Comparison of ENCODE assay signal across 35 cellular contexts in the genomic region with DNA sequence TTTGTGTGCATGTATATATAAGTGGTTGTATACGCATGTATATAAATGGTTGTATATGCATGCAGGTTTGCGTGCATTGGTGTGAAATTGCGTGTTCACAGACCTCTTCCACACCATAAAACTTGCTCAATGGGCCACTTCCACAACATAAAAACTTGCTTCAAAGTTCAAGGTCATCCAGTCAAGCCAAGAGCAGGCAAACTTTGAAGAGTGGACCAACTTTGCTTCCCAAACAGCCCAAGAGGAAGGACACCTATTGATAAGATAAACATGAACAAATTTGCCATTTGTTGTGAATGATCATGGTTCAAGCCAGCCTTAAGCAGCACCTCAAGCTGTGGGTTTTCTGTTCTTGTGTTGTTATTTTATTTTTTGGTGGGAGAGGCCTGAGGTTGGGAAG. TPM values are rescaled to one million over a fixed set of nuclear protein-coding genes. Genes with fewer than 3 reads are reported as not detected.
DNase-seq lines count a peak whose midpoint lies in the region; ATAC-seq, FAIRE-seq and TF ChIP-seq lines count a peak whose summit lies in the region.
"Had no signal": no experiment of that assay in that cellular context is flagged by ENCODE, and none has a peak within 500 bp of the region (broad histone marks: within the 10 kb centered on the region; RNA-seq: fewer than 3 reads in every experiment).

No MANE protein-coding gene starts in this region.

- in situ Hi-C loops in mammary epithelial cell (cut with MboI; ENCODE audit: low sequenced_read_pairs in 2 of 2) (no loop called here), HepG2 (cut with HindIII; ENCODE audit: extremely low pct_ligation_motif_present, low pct_unique_long_range_greater_than_20kb) (no loop called here), GM13977 (cut with MboI; ENCODE audit: low pct_unique_long_range_greater_than_20kb, low sequenced_read_pairs, unreplicated experiment) (no loop called here)

- BruUV-seq in mammary epithelial cell (replicated peaks; lab: Mats Ljungman, UMichigan) (TSS peak; percentile 39), MCF 10A (replicated peaks; lab: Mats Ljungman, UMichigan) (no TSS peak), HepG2 (replicated peaks; lab: Mats Ljungman, UMichigan) (no TSS peak)

- TF ChIP-seq EP300 in HepG2 (IDR thresholded peaks at IDR 0.05; ENCODE audit: low read depth in 2 of 2, low read length in 2 of 2) (0 out of 4 replicates have a peak, but pooled peaks of 1 of the 2 experiments have one; percentile 38), HepG2 (CRISPR knock-in tag; IDR thresholded peaks at IDR 0.05; ENCODE audit: borderline replicate concordance) (peak; percentile 43; the same call in 1 of the 2 replicates)

- no peaks in the 10 kb centered on the region for H3K9me3 Mint-ChIP-seq in MCF 10A (ENCODE audit: unreplicated experiment)
- H3K9me3 Mint-ChIP-seq: CD4-positive, alpha-beta memory T cell; CD4-positive, alpha-beta T cell; CD8-positive, alpha-beta memory T cell; CD8-positive, alpha-beta T cell had no signal

- H3K4me1 ChIP-seq in mammary epithelial cell (ENCODE audit: insufficient read depth, low read length) (no peaks in the 10 kb centered on the region), HepG2 (ENCODE audit: insufficient read depth, low read length) (peaks cover 20% of the 10 kb centered on the region), liver (ENCODE audit: control insufficient read depth in 4 of 4, insufficient read depth in 4 of 4, low read length in 3 of 4) (peaks cover 0 to 5% (median 3%) of the 10 kb centered on the region in 4 donors), psoas muscle (peaks cover 7% of the 10 kb centered on the region)
- H3K4me1 ChIP-seq: A549, BE2C, Caco-2 had no signal

- H3K36me3 Mint-ChIP-seq in MCF 10A (ENCODE audit: insufficient read depth, unreplicated experiment): peaks cover 4% of the 10 kb centered on the region
- H3K36me3 Mint-ChIP-seq: CD14-positive monocyte; CD4-positive, alpha-beta memory T cell; CD4-positive, CD25-positive, alpha-beta regulatory T cell; CD8-positive, alpha-beta memory T cell; CD8-positive, alpha-beta T cell had no signal

- H3K9ac ChIP-seq in mammary epithelial cell (ENCODE audit: insufficient read depth, low read length) (no peak overlapping the region), HepG2 (ENCODE audit: insufficient read depth, low read depth, low read length) (no peak overlapping the region), liver (ENCODE audit: low read depth in 1 of 2, low read length in 2 of 2) (no peak overlapping the region)
- H3K9ac ChIP-seq: BLaER1; BLaER1 treated with 17β-estradiol and CSF1 and Interleukin-3, amounts not matched to agents 10 nM and 100 nM had no signal

- H3K27ac ChIP-seq in mammary epithelial cell (ENCODE audit: insufficient read depth, low read depth, low read length) (no peak overlapping the region), HepG2 (ENCODE audit: extremely low read length, insufficient read depth, low read length) (no peak overlapping the region), liver (ENCODE audit: low read depth in 1 of 2, low read length in 2 of 2) (no peak overlapping the region), psoas muscle (no peak overlapping the region)
- H3K27ac ChIP-seq: 22Rv1; A549; BLaER1; BLaER1 treated with 17β-estradiol and CSF1 and Interleukin-3, amounts not matched to agents 10 nM and 100 nM; C4-2B had no signal

- no peak; the same call in 2 of the 3 replicates for ATAC-seq in HepG2
- ATAC-seq in psoas muscle: no peak
- ATAC-seq: A549; CD8-positive, alpha-beta T cell had no signal

- no peak for TF ChIP-seq POLR2A in HepG2 (IDR thresholded peaks at IDR 0.05; ENCODE audit: insufficient read depth in 1 of 2, low read depth in 2 of 2, low read length in 2 of 2)

- H3K4me2 ChIP-seq in mammary epithelial cell (ENCODE audit: insufficient read depth, low read depth, low read length) (no peak overlapping the region), HepG2 (ENCODE audit: low read depth, low read length) (peak overlapping the region; percentile 36)
- H3K4me2 ChIP-seq: A549; BLaER1; BLaER1 treated with 17β-estradiol and CSF1 and Interleukin-3, amounts not matched to agents 10 nM and 100 nM had no signal

- no peaks in the 10 kb centered on the region for H3K27me3 Mint-ChIP-seq in MCF 10A (ENCODE audit: insufficient read depth, unreplicated experiment)
- H3K27me3 Mint-ChIP-seq: B cell; CD4-positive, alpha-beta memory T cell; CD4-positive, alpha-beta T cell; CD8-positive, alpha-beta memory T cell had no signal

- DNase-seq in mammary epithelial cell (no peak), MCF 10A (ENCODE audit: unreplicated experiment) (no peak), HepG2 (ENCODE audit: low spot score) (peak; percentile 60), GM13977 (ENCODE audit: low spot score) (no peak), psoas muscle (no peak)
- DNase-seq: 8988T; ACHN; AML-193; BE2C; C1 segment of cervical spinal cord; Caco-2; Calu3; CD4-positive, alpha-beta memory T cell; CD4-positive, alpha-beta T cell; CD4-positive, CD25-positive, alpha-beta regulatory T cell; CD8-positive, alpha-beta memory T cell; CD8-positive, alpha-beta T cell; COR-L47; DMS 273 treated with DMSO at 0.1 percent for 48 hours; DMS153; DMS53; DMS79; DMS79 treated with DMSO at 0.1 percent for 48 hours; DND-41; EL had no signal

- H3K79me2 ChIP-seq in mammary epithelial cell (ENCODE audit: insufficient read depth, low read length): no peaks in the 10 kb centered on the region
- no peaks in the 10 kb centered on the region for H3K79me2 ChIP-seq in HepG2 (ENCODE audit: insufficient read depth, low read length)

- dilution Hi-C loops in mammary epithelial cell (cut with HindIII; ENCODE audit: low sequenced_read_pairs): no loop called here

- H3K36me3 ChIP-seq in mammary epithelial cell (ENCODE audit: insufficient read depth, low read length): no peaks in the 10 kb centered on the region
- no peaks in the 10 kb centered on the region for H3K36me3 ChIP-seq in HepG2 (replicated peaks in 1 of 2; ENCODE audit: control insufficient read depth in 1 of 2, insufficient read depth in 2 of 2, low read length in 2 of 2)
- H3K36me3 ChIP-seq in liver (ENCODE audit: control insufficient read depth in 4 of 4, insufficient read depth in 3 of 4, low read depth in 1 of 4, low read length in 3 of 4): no peaks in the 10 kb centered on the region
- no peaks in the 10 kb centered on the region for H3K36me3 ChIP-seq in psoas muscle (ENCODE audit: insufficient read depth in 1 of 2, low read depth in 1 of 2)
- H3K36me3 ChIP-seq: BE2C; BLaER1; BLaER1 treated with 17β-estradiol and CSF1 and Interleukin-3, amounts not matched to agents 10 nM and 100 nM had no signal

- POLR2A ChIA-PET in MCF 10A (lab: Yijun Ruan, JAX) (no interaction called here), HepG2 (lab: Yijun Ruan, JAX) (no interaction called here)

- TF ChIP-seq RAD21 in HepG2 (CRISPR knock-in tag; IDR thresholded peaks at IDR 0.05): no peak
- no peak for TF ChIP-seq RAD21 in liver (IDR thresholded peaks at IDR 0.05)

- CTCF ChIA-PET in mammary epithelial cell (lab: Charles Lee; ENCODE audit: low non-redundant PET) (no interaction called here), MCF 10A (lab: Yijun Ruan, JAX) (interaction anchor here (0.6 kb wide), 2 partner anchors 30 to 256 kb away, joined by 3 to 4 read pairs; no protein-coding TSS in a partner anchor), HepG2 (lab: Yijun Ruan, JAX; ENCODE audit: low intra/inter-chr PET ratio, low total read pairs) (no interaction called here)

- H3K4me3 ChIP-seq in mammary epithelial cell (replicated peaks in 1 of 3; ENCODE audit: insufficient read depth in 1 of 3, low read depth in 2 of 3, low read length in 3 of 3) (no peak overlapping the region), HepG2 (replicated peaks in 1 of 3; ENCODE audit: insufficient read depth in 1 of 3, low read depth in 2 of 3, low read length in 3 of 3) (no peak overlapping the region), liver (ENCODE audit: low read depth in 1 of 3, low read length in 3 of 3) (no peak overlapping the region), psoas muscle (no peak overlapping the region)
- H3K4me3 ChIP-seq: A549; BLaER1; BLaER1 treated with 17β-estradiol and CSF1 and Interleukin-3, amounts not matched to agents 10 nM and 100 nM had no signal

- no peak overlapping the region for H3K4me3 Mint-ChIP-seq in MCF 10A (ENCODE audit: unreplicated experiment)
- H3K4me3 Mint-ChIP-seq: B cell; CD14-positive monocyte; CD4-positive, alpha-beta memory T cell; CD4-positive, alpha-beta T cell; CD4-positive, CD25-positive, alpha-beta regulatory T cell; CD8-positive, alpha-beta memory T cell; CD8-positive, alpha-beta T cell had no signal

- no peaks in the 10 kb centered on the region for H4K20me1 ChIP-seq in mammary epithelial cell (ENCODE audit: insufficient read depth, low read length)
- no peaks in the 10 kb centered on the region for H4K20me1 ChIP-seq in HepG2 (ENCODE audit: insufficient read depth, low read length)
- H4K20me1 ChIP-seq: BLaER1; BLaER1 treated with 17β-estradiol and CSF1 and Interleukin-3, amounts not matched to agents 10 nM and 100 nM had no signal

- H3K27ac Mint-ChIP-seq in MCF 10A (ENCODE audit: low read depth, unreplicated experiment): no peak overlapping the region
- H3K27ac Mint-ChIP-seq: B cell; CD14-positive monocyte; CD4-positive, alpha-beta memory T cell; CD4-positive, alpha-beta T cell; CD4-positive, CD25-positive, alpha-beta regulatory T cell; CD8-positive, alpha-beta T cell had no signal

- H2AFZ ChIP-seq in mammary epithelial cell (ENCODE audit: low read depth, low read length) (no peak overlapping the region), HepG2 (ENCODE audit: low read length) (no peak overlapping the region)

- FAIRE-seq in HepG2 (lab: Jason Lieb, UNC): peak; percentile 63
- FAIRE-seq: A204.1, A549, D721Med had no signal

- no peaks in the 10 kb centered on the region for H3K4me1 Mint-ChIP-seq in MCF 10A (ENCODE audit: insufficient read depth, unreplicated experiment)
- H3K4me1 Mint-ChIP-seq: B cell, CD14-positive monocyte had no signal

- TF ChIP-seq CTCF in mammary epithelial cell (conservative IDR thresholded peaks at IDR 0.05 in 1 of 2, IDR thresholded peaks at IDR 0.05 in 1 of 2; ENCODE audit: extremely low read depth in 1 of 2, insufficient read depth in 1 of 2, low read depth in 1 of 2, low read length in 2 of 2): no peak
- no peak for TF ChIP-seq CTCF in MCF 10A (IDR thresholded peaks at IDR 0.05; ENCODE audit: unreplicated experiment)
- no peak for TF ChIP-seq CTCF in HepG2 (CRISPR knock-in tag; IDR thresholded peaks at IDR 0.05)
- TF ChIP-seq CTCF in liver (IDR thresholded peaks at IDR 0.05; ENCODE audit: low read depth, low read length, missing input control): no peak
- TF ChIP-seq CTCF in GM13977 (IDR thresholded peaks at IDR 0.05; ENCODE audit: extremely low read depth, insufficient read depth, missing control alignments): no peak
- TF ChIP-seq CTCF in psoas muscle (IDR thresholded peaks at IDR 0.05): no peak

- no peaks in the 10 kb centered on the region for H3K27me3 ChIP-seq in mammary epithelial cell (ENCODE audit: insufficient read depth, low read length)
- H3K27me3 ChIP-seq in HepG2 (ENCODE audit: control insufficient read depth in 1 of 2, insufficient read depth in 2 of 2, low read length in 2 of 2): no peaks in the 10 kb centered on the region; a peak in 1 of 5 replicates
- no peaks in the 10 kb centered on the region for H3K27me3 ChIP-seq in liver (ENCODE audit: control insufficient read depth in 4 of 4, insufficient read depth in 4 of 4, low read length in 3 of 4)
- no peaks in the 10 kb centered on the region for H3K27me3 ChIP-seq in psoas muscle (ENCODE audit: insufficient read depth in 3 of 3, low read length in 2 of 3)
- H3K27me3 ChIP-seq: BE2C; BLaER1; BLaER1 treated with 17β-estradiol and CSF1 and Interleukin-3, amounts not matched to agents 10 nM and 100 nM had no signal

- H3K9me3 ChIP-seq in mammary epithelial cell (replicated peaks; ENCODE audit: insufficient read depth, low read length): no peaks in the 10 kb centered on the region
- no peaks in the 10 kb centered on the region for H3K9me3 ChIP-seq in HepG2 (ENCODE audit: low read length)
- no peaks in the 10 kb centered on the region for H3K9me3 ChIP-seq in liver (ENCODE audit: control insufficient read depth in 4 of 4, low read length in 3 of 4)
- H3K9me3 ChIP-seq in psoas muscle: no peaks in the 10 kb centered on the region
- H3K9me3 ChIP-seq: A549, BE2C, BLaER1, Caco-2 had no signal

- intact Hi-C loops in mammary epithelial cell (cut with micrococcal nuclease): no loop called here
- intact Hi-C loops in MCF 10A (cut with micrococcal nuclease): no loop called here
- intact Hi-C loops in HepG2 (cut with micrococcal nuclease; ENCODE audit: unreplicated experiment): no loop called here
- intact Hi-C loops in psoas muscle (cut with DNase I): no loop called here

- 81% methylated on average over 3 of the region's 3 CpGs for whole genome bisulfite sequencing in mammary epithelial cell (ENCODE audit: low coverage, missing lambda C conversion rate)
- WGBS in HepG2 (ENCODE audit: low lambda C conversion rate): 29% methylated on average over 3 of the region's 3 CpGs
- 94% methylated on average over 3 of the region's 3 CpGs for WGBS in liver
- 98 to 99% (median 98%) methylated on average over 3 of the region's 3 CpGs for WGBS in psoas muscle, 3 donors

RNA-seq across cellular contexts. Expression of a gene that starts 25.2 kb away (rescaled TPM):
- total RNA-seq in mammary epithelial cell: 100 to 1,000 TPM in 1 of 2 donors, 10 to 100 TPM in 1; 91.0 to 116 TPM
- 80.4 TPM for polyA plus RNA-seq in mammary epithelial cell
- 76.0 TPM for polyA minus RNA-seq in mammary epithelial cell
- 79.4 and 94.6 TPM in 2 replicates for total RNA-seq in MCF 10A (2022)
- total RNA-seq in HepG2 (2016; rRNA removed; fragmentation: Illumina TruSeq; extraction: Trizol): 187 and 277 TPM in 2 replicates
- 112 and 117 TPM in 2 replicates for total RNA-seq in HepG2 (2016; cell fraction: cytosol; rRNA removed; fragmentation: Illumina TruSeq; extraction: Trizol; ENCODE audit: low read depth)
- 187 and 271 TPM in 2 replicates for total RNA-seq in HepG2 (2016; cell fraction: insoluble cytoplasmic fraction; rRNA removed; fragmentation: Illumina TruSeq; extraction: Trizol)
- 307 and 332 TPM in 2 replicates for total RNA-seq in HepG2 (2016; cell fraction: membrane; rRNA removed; fragmentation: Illumina TruSeq; extraction: Trizol)
- 113 and 126 TPM in 2 replicates for total RNA-seq in HepG2 (2016; cell fraction: nucleus; rRNA removed; fragmentation: Illumina TruSeq; extraction: Trizol)
- 133 and 178 TPM in 2 replicates for polyA plus RNA-seq in HepG2 (2011; rRNA removed)
- 72.4 and 101 TPM in 2 replicates for polyA plus RNA-seq in HepG2 (2011; cell fraction: cytosol; rRNA removed)
- polyA plus RNA-seq in HepG2 (2011; cell fraction: nucleus; rRNA removed): 48.0 and 54.4 TPM in 2 replicates
- 156 and 233 TPM in 2 replicates for polyA plus RNA-seq in HepG2 (2012)
- 144 and 159 TPM in 2 replicates for polyA plus RNA-seq in HepG2 (2016; cell fraction: cytosol; fragmentation: Illumina TruSeq; extraction: Trizol; ENCODE audit: low read depth)
- polyA plus RNA-seq in HepG2 (2016; cell fraction: insoluble cytoplasmic fraction; fragmentation: Illumina TruSeq; extraction: Trizol; ENCODE audit: low read depth): 329 and 330 TPM in 2 replicates
- polyA plus RNA-seq in HepG2 (2016; cell fraction: membrane; fragmentation: Illumina TruSeq; extraction: Trizol; ENCODE audit: low read depth): 307 and 315 TPM in 2 replicates
- polyA plus RNA-seq in HepG2 (2016; cell fraction: nucleus; fragmentation: Illumina TruSeq; extraction: Trizol; ENCODE audit: insufficient read depth, low read depth): 168 and 174 TPM in 2 replicates
- polyA minus RNA-seq in HepG2 (2011; rRNA and poly(A)+ RNA removed; ENCODE audit: low replicate concordance): 69.1 TPM in 2 replicates
- polyA minus RNA-seq in HepG2 (2011; cell fraction: cytosol; rRNA and poly(A)+ RNA removed): 110 and 111 TPM in 2 replicates
- 115 and 125 TPM in 2 replicates for polyA minus RNA-seq in HepG2 (2011; cell fraction: nucleus; rRNA and poly(A)+ RNA removed)
- total RNA-seq in liver: 10 to 100 TPM; 49.2 to 73.2 TPM
- polyA plus RNA-seq in liver: 10 to 100 TPM; 22.1 to 22.8 TPM
- total RNA-seq in psoas muscle: 100 to 1,000 TPM; 102 to 184 (median 135) TPM
- polyA plus RNA-seq in psoas muscle: 100 to 1,000 TPM in 2 of 3 donors, 10 to 100 TPM in 1; 82.5 to 222 (median 117) TPM
